In the genomic region with DNA sequence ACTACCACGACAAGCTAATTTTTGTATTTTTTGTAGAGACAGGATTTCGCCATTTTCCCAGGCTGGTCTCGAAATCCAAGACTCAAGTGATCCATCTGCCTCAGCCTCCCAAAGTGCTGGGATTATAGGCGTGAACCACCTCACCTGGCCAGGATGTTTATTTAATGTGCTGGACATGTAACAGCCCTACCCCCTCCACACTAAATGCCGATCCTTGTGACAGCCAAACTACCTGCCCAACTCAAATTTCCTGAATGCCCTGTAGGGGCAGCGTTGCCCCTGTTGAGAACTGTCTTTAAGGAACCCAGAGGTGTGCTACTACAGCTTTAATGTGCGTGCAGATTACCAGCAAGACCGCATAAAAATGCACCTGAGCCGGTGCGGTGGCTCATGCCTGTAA, we compare ENCODE assay signal across 9 cellular contexts. TPM values are rescaled to one million over a fixed set of nuclear protein-coding genes. Genes with fewer than 3 reads are reported as not detected.
DNase-seq lines count a peak whose midpoint lies in the region; ATAC-seq, FAIRE-seq and TF ChIP-seq lines count a peak whose summit lies in the region.
"Had no signal": no experiment of that assay in that cellular context is flagged by ENCODE, and none has a peak within 500 bp of the region (broad histone marks: within the 10 kb centered on the region; RNA-seq: fewer than 3 reads in every experiment).

No MANE protein-coding gene starts in this region.

- H3K9me3 ChIP-seq in A673 (ENCODE audit: low read depth, low read length, poor library complexity, severe bottlenecking) (no peaks in the 10 kb centered on the region), DND-41 (ENCODE audit: insufficient read depth, low read length, severe bottlenecking) (no peaks in the 10 kb centered on the region), OCI-LY1 (ENCODE audit: low read length) (no peaks in the 10 kb centered on the region), gastrocnemius medialis (no peaks in the 10 kb centered on the region)

- H3K4me2 ChIP-seq in DND-41 (ENCODE audit: insufficient read depth, low read length) = no peak overlapping the region
- no peak overlapping the region for H3K4me2 ChIP-seq in OCI-LY1 (ENCODE audit: low read length)

- DNase-seq in A673 (ENCODE audit: low spot score) = peak; percentile 13
- peak; percentile 19 for DNase-seq in DND-41
- DNase-seq in fibroblast of the aortic adventitia (ENCODE audit: low read depth) = no peak
- DNase-seq in gastrocnemius medialis = no peak
- no peak for DNase-seq in HTR-8/SVneo (ENCODE audit: insufficient read length, low spot score)
- no peak for DNase-seq in NCI-H2029 (lab: John Stamatoyannopoulos, UW)
- DNase-seq: activated naive CD8-positive, alpha-beta T cell treated with anti-CD3 and anti-CD28 coated beads, Interleukin-2, amount 10 ng/mL, durations not matched to agents 7 days and 5 days had no signal

- no peak for FAIRE-seq in HTR-8/SVneo (lab: Jason Lieb, UNC)

- H3K4me1 ChIP-seq in A673 (ENCODE audit: insufficient read depth, low read length, poor library complexity, severe bottlenecking) (no peaks in the 10 kb centered on the region), DND-41 (ENCODE audit: insufficient read depth, low read length) (no peaks in the 10 kb centered on the region), OCI-LY1 (ENCODE audit: insufficient read depth, low read length, severe bottlenecking) (no peaks in the 10 kb centered on the region), gastrocnemius medialis (no peaks in the 10 kb centered on the region)

- ATAC-seq in DND-41 (ENCODE audit: insufficient read depth, low read depth) = peak; percentile 52; the same call in 1 of the 3 replicates
- no peak for ATAC-seq in gastrocnemius medialis
- no peak for ATAC-seq in HG02763 (IDR thresholded peaks at IDR 0.05; ENCODE audit: unreplicated experiment)

- no peaks in the 10 kb centered on the region for H3K9me2 ChIP-seq in OCI-LY1 (ENCODE audit: low read depth, low read length)

- H3K27ac ChIP-seq in A673 (ENCODE audit: low read depth, low read length, poor library complexity, severe bottlenecking) (no peak overlapping the region), DND-41 (ENCODE audit: low read length) (no peak overlapping the region), OCI-LY1 (ENCODE audit: low read depth, low read length, poor library complexity, severe bottlenecking) (no peak overlapping the region), gastrocnemius medialis (no peak overlapping the region)

- H3K4me3 ChIP-seq in A673 (ENCODE audit: low read depth, low read length, poor library complexity, severe bottlenecking) (no peak overlapping the region), DND-41 (ENCODE audit: low read depth in 1 of 2, low read length in 2 of 2) (no peak overlapping the region), OCI-LY1 (ENCODE audit: low read depth, low read length, poor library complexity, severe bottlenecking) (no peak overlapping the region), fibroblast of the aortic adventitia (ENCODE audit: low read depth, low read length) (no peak overlapping the region), gastrocnemius medialis (no peak overlapping the region)

- no peaks in the 10 kb centered on the region for H3F3A ChIP-seq in OCI-LY1 (ENCODE audit: insufficient read depth, low read length)

- TF ChIP-seq CTCF in A673 (conservative IDR thresholded peaks at IDR 0.05; ENCODE audit: low read depth, low read length) = peak; percentile 45
- TF ChIP-seq CTCF in DND-41 (IDR thresholded peaks at IDR 0.05; ENCODE audit: borderline replicate concordance, extremely low read depth, low read length, poor library complexity, severe bottlenecking) = peak; percentile 60
- peak; percentile 25; the same call in 1 of the 2 replicates for TF ChIP-seq CTCF in OCI-LY1 (IDR thresholded peaks at IDR 0.05; ENCODE audit: low read length)
- peak; percentile 17 for TF ChIP-seq CTCF in fibroblast of the aortic adventitia (IDR thresholded peaks at IDR 0.05; ENCODE audit: insufficient read depth, low read length)
- TF ChIP-seq CTCF in gastrocnemius medialis (IDR thresholded peaks at IDR 0.05 in 4 of 5, conservative IDR thresholded peaks at IDR 0.05 in 1 of 5) = no peak

- in situ Hi-C loops in gastrocnemius medialis (cut with MboI; ENCODE audit: low sequenced_read_pairs in 4 of 4) = no loop called here

- H4K20me1 ChIP-seq in DND-41 (ENCODE audit: insufficient read depth, low read length) (no peaks in the 10 kb centered on the region), OCI-LY1 (ENCODE audit: insufficient read depth, low read length) (no peaks in the 10 kb centered on the region)

- H3K9ac ChIP-seq in DND-41 (ENCODE audit: low read depth, low read length) = no peak overlapping the region
- H3K9ac ChIP-seq in OCI-LY1 (ENCODE audit: low read length) = no peak overlapping the region

- CTCF ChIA-PET in A673 (lab: Charles Lee) = no interaction called here

- TF ChIP-seq POLR2A in gastrocnemius medialis (IDR thresholded peaks at IDR 0.05) = no peak

- H2AFZ ChIP-seq in DND-41 (ENCODE audit: low read depth, low read length) (no peak overlapping the region), OCI-LY1 (ENCODE audit: low read length) (no peak overlapping the region)

- BruUV-seq in A673 (replicated peaks; lab: Mats Ljungman, UMichigan) = no TSS peak

- intact Hi-C loops in A673 (cut with micrococcal nuclease; ENCODE audit: unreplicated experiment) (no loop called here), gastrocnemius medialis (cut with DNase I; ENCODE audit: low total_unique reads) (no loop called here)

- POLR2A ChIA-PET in A673 (lab: Charles Lee; ENCODE audit: low non-redundant PET) = interaction anchor here (0.7 kb wide), 1 partner anchor 692 kb away, joined by 3 read pairs; no protein-coding TSS in a partner anchor

- H3K79me2 ChIP-seq in DND-41 (ENCODE audit: insufficient read depth, low read length) = no peaks in the 10 kb centered on the region
- H3K79me2 ChIP-seq in OCI-LY1 (ENCODE audit: insufficient read depth, low read length) = no peaks in the 10 kb centered on the region

- H3K36me3 ChIP-seq in A673 (ENCODE audit: insufficient read depth, low read length, poor library complexity, severe bottlenecking) (no peaks in the 10 kb centered on the region), DND-41 (ENCODE audit: insufficient read depth, low read length) (no peaks in the 10 kb centered on the region), OCI-LY1 (ENCODE audit: insufficient read depth, low read length) (no peaks in the 10 kb centered on the region), gastrocnemius medialis (no peaks in the 10 kb centered on the region)

- peaks cover 7% of the 10 kb centered on the region for H3K27me3 ChIP-seq in A673 (replicated peaks; ENCODE audit: insufficient read depth, low read depth, low read length, poor library complexity)
- H3K27me3 ChIP-seq in DND-41 (ENCODE audit: insufficient read depth, low read length, poor library complexity) = no peaks in the 10 kb centered on the region
- H3K27me3 ChIP-seq in OCI-LY1 (ENCODE audit: insufficient read depth, low read length) = no peaks in the 10 kb centered on the region
- no peaks in the 10 kb centered on the region for H3K27me3 ChIP-seq in gastrocnemius medialis

RNA-seq across cellular contexts. Expression of a gene that starts 48.1 kb away (rescaled TPM):
- 0.11 TPM in 1 of 2 replicates, not detected in the other for total RNA-seq in A673 (2021)
- total RNA-seq in fibroblast of the aortic adventitia (ENCODE audit: low replicate concordance) = 0.27 TPM in 1 of 2 replicates, not detected in the other
- total RNA-seq in gastrocnemius medialis = not detected

Comparison
In these comparisons a context has a peak if more than half of its experiments do, and no peak if none do; other contexts are left out.
1. DNase-seq: peak in A673 (single experiment) and DND-41 (single experiment); none in fibroblast of the aortic adventitia (single experiment), gastrocnemius medialis (0 of 2), HTR-8/SVneo (single experiment) and NCI-H2029 (single experiment).
2. CTCF ChIP-seq: peak in A673 (single experiment), DND-41 (single experiment), OCI-LY1 (single experiment) and fibroblast of the aortic adventitia (single experiment); none in gastrocnemius medialis (0 of 5).